Comparison of ENCODE assay signal across 11 cellular contexts in the genomic region with DNA sequence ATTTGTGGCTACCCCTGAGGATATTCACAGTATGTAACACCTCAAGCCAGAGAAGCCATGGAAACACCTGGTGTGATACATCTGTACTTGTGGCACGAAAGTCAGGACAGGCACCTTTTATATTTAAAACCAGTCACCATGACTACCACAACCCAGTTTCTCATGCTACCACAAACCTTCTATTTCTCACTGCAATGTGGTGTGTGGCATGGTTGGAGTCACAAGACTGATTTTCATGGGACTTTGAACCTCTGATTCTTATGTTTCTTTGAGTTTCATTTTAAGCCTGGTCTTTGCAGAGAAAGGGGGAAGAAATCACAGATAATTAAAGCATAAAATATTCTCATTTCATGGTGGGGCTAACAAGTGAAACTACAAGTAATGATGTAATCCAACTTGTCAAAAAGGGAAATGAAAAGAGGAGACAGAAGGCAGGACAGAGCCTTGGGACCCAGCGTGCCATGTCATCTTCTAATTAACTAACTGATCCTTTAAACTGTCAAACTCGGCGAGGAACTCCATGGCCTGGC.
DNase-seq lines count a peak whose midpoint lies in the region; ATAC-seq and TF ChIP-seq lines count a peak whose summit lies in the region.
"Had no signal": no experiment of that assay in that cellular context is flagged by ENCODE, and none has a peak within 500 bp of the region (broad histone marks: within the 10 kb centered on the region; RNA-seq: fewer than 3 reads in every experiment).

No MANE protein-coding gene starts in this region.

- peak overlapping the region; percentile 10 for H3K27ac ChIP-seq in hepatocyte
- H3K27ac ChIP-seq in dorsolateral prefrontal cortex: peak overlapping the region in 8 of 59 donors; percentile 1 to 47 (median 24)

- H2AFZ ChIP-seq in hepatocyte: no peak overlapping the region

- 91% methylated on average over 4 of the region's 4 CpGs for WGBS in hepatocyte (ENCODE audit: low lambda C conversion rate, missing lambda C conversion rate)

- H3K4me3 Mint-ChIP-seq in effector memory CD8-positive, alpha-beta T cell: no peak overlapping the region
- H3K4me3 Mint-ChIP-seq: activated T-cell treated with anti-CD3 and anti-CD28 coated beads, Interleukin-2, amount 50 U/mL, for 24 hours had no signal

- H3K36me3 Mint-ChIP-seq in effector memory CD8-positive, alpha-beta T cell (ENCODE audit: insufficient read depth): no peaks in the 10 kb centered on the region

- no peaks in the 10 kb centered on the region for H3K4me1 Mint-ChIP-seq in effector memory CD8-positive, alpha-beta T cell (ENCODE audit: low read depth in 2 of 2)

- peaks cover 49% of the 10 kb centered on the region for H3K79me2 ChIP-seq in hepatocyte

- no peaks in the 10 kb centered on the region for H3K27me3 ChIP-seq in hepatocyte
- H3K27me3 ChIP-seq in dorsolateral prefrontal cortex: no peaks in the 10 kb centered on the region

- H3K4me2 ChIP-seq in hepatocyte: no peak overlapping the region

- TF ChIP-seq CTCF in hepatocyte (IDR thresholded peaks at IDR 0.05; ENCODE audit: poor library complexity) (no peak), dorsolateral prefrontal cortex (IDR thresholded peaks at IDR 0.05 in 54 of 56, conservative IDR thresholded peaks at IDR 0.05 in 2 of 56; ENCODE audit: low read depth in 1 of 56, partially characterized antibody in 56 of 56) (no peak)

- no peak overlapping the region for H3K27ac Mint-ChIP-seq in effector memory CD8-positive, alpha-beta T cell
- H3K27ac Mint-ChIP-seq: activated T-cell treated with anti-CD3 and anti-CD28 coated beads, Interleukin-2, amount 50 U/mL, for 24 hours had no signal

- no peaks in the 10 kb centered on the region for H3K36me3 ChIP-seq in hepatocyte (replicated peaks; ENCODE audit: insufficient read depth, low read depth)

- H3K4me3 ChIP-seq in hepatocyte (no peak overlapping the region), dorsolateral prefrontal cortex (no peak overlapping the region)

- DNase-seq in hepatocyte (ENCODE audit: low spot score) (no peak), activated gamma-delta T cell treated with Interleukin-2 at 50 U/mL for 16 hours (no peak), dorsolateral prefrontal cortex (no peak), HK-2 (ENCODE audit: unreplicated experiment) (no peak)
- no peak for DNase-seq in effector memory CD8-positive, alpha-beta T cell
- DNase-seq: activated T-cell treated with anti-CD3 and anti-CD28 coated beads, Interleukin-2, amount 50 U/mL, for 24 hours; cortex of kidney had no signal

- H3K27me3 Mint-ChIP-seq in effector memory CD8-positive, alpha-beta T cell: no peaks in the 10 kb centered on the region

- H3K4me1 ChIP-seq in hepatocyte (ENCODE audit: insufficient read depth): peaks cover 19% of the 10 kb centered on the region

- no peaks in the 10 kb centered on the region for H3K9me2 ChIP-seq in hepatocyte (replicated peaks; ENCODE audit: insufficient read depth)

- intact Hi-C loops in dorsolateral prefrontal cortex (cut with DNase I): no loop called here

- peaks cover 0 to 4% of the 10 kb centered on the region in 2 donors for H3K9me3 Mint-ChIP-seq in effector memory CD8-positive, alpha-beta T cell
- H3K9me3 Mint-ChIP-seq: activated T-cell treated with anti-CD3 and anti-CD28 coated beads, Interleukin-2, amount 50 U/mL, for 24 hours had no signal

- no peaks in the 10 kb centered on the region for H3K9me3 ChIP-seq in hepatocyte (ENCODE audit: low read depth)

- H4K20me1 ChIP-seq in hepatocyte (ENCODE audit: insufficient read depth, poor library complexity, severe bottlenecking): peaks cover 21% of the 10 kb centered on the region

- ATAC-seq in GM18867 (IDR thresholded peaks at IDR 0.05; ENCODE audit: unreplicated experiment) (peak; percentile 87), GM21723 (IDR thresholded peaks at IDR 0.05; ENCODE audit: unreplicated experiment) (peak; percentile 90), HG03432 (IDR thresholded peaks at IDR 0.05; ENCODE audit: unreplicated experiment) (peak; percentile 95)
- ATAC-seq in effector memory CD8-positive, alpha-beta T cell (replicated peaks): no peak
- ATAC-seq: sciatic nerve had no signal
